8 cellular contexts compared by ENCODE assay signal in the genomic region with DNA sequence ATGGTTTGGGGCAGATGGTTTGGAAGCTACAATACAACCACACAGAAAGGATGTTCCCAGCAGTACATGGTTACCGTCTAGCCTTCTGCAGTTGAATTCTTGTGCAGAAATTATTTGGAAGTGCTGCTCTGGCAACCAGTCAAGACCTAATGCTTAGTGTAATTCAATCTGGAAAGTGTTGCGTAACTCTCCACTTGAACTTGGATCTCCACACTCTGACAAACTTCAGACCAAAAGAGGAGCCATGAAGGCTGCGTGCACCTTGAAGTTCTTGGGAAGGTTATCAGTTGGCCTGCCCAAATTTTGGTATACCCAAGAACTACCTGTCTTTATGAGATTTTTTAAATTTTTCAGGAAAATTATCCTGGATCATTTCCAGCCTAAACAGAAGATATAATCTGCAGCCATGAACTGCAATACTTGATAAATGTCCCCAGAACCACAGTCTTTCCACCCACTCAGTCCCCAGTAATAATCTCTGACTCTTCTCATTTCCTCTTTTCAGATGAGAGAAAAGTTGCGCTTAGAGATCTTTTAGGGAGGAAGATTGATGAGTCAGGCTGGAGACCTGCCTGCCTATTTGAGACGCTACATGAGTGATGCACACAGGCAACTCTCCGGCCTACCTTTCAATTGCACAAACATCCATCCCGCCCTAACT.
DNase-seq lines count a peak whose midpoint lies in the region; ATAC-seq and TF ChIP-seq lines count a peak whose summit lies in the region.

No MANE protein-coding gene starts in this region.

- ATAC-seq in HG03460 (IDR thresholded peaks at IDR 0.05; ENCODE audit: unreplicated experiment): peak; percentile 83

- H3K36me3 ChIP-seq in adrenal gland (replicated peaks in 1 of 2) (no peaks in the 10 kb centered on the region), mucosa of rectum (ENCODE audit: control insufficient read depth in 2 of 2, insufficient read depth in 2 of 2, low read length in 2 of 2) (no peaks in the 10 kb centered on the region), WERI-Rb-1 (no peaks in the 10 kb centered on the region; the same call in 1 of the 2 replicates)

- TF ChIP-seq POLR2A in adrenal gland (IDR thresholded peaks at IDR 0.05): no peak

- H3K4me3 ChIP-seq in adrenal gland: no peak overlapping the region
- H3K4me3 ChIP-seq in mucosa of rectum (ENCODE audit: low read length in 2 of 2): no peak overlapping the region
- H3K4me3 ChIP-seq in WERI-Rb-1 (ENCODE audit: low read depth, low read length): no peak overlapping the region

- WGBS in adrenal gland, 4 donors: 68 to 75% (median 74%) methylated on average over 6 to 7 of the region's 7 CpGs

- TF ChIP-seq CTCF in adrenal gland (IDR thresholded peaks at IDR 0.05) (no peak), WERI-Rb-1 (IDR thresholded peaks at IDR 0.05; ENCODE audit: low read depth, low read length) (no peak)

- peak; percentile 19 for DNase-seq in NCI-H1694 treated with DMSO at 0.1 percent for 48 hours (lab: John Stamatoyannopoulos, UW)
- no peak for DNase-seq in NCI-H1694 (lab: John Stamatoyannopoulos, UW)
- DNase-seq in adrenal gland: peak in 5 of 7 donors; percentile 29 to 49 (median 46)
- DNase-seq in WERI-Rb-1: no peak
- no peak for DNase-seq in DMS114 treated with DMSO at 0.1 percent for 48 hours (lab: John Stamatoyannopoulos, UW; ENCODE audit: unreplicated experiment)
- DNase-seq in 8988T: no peak

- intact Hi-C loops in adrenal gland (cut with DNase I): no loop called here

- H3K9me3 ChIP-seq in adrenal gland (replicated peaks in 1 of 3): no peaks in the 10 kb centered on the region
- no peaks in the 10 kb centered on the region for H3K9me3 ChIP-seq in mucosa of rectum (ENCODE audit: control insufficient read depth in 2 of 2, low read length in 2 of 2)
- H3K9me3 ChIP-seq in WERI-Rb-1 (ENCODE audit: severe bottlenecking): no peaks in the 10 kb centered on the region

- H3K4me1 ChIP-seq in adrenal gland (replicated peaks in 1 of 2) (peaks cover 0 to 3% of the 10 kb centered on the region in 2 donors), mucosa of rectum (ENCODE audit: control insufficient read depth in 2 of 2, insufficient read depth in 2 of 2, low read length in 2 of 2) (no peaks in the 10 kb centered on the region)

- no peak overlapping the region for H3K9ac ChIP-seq in mucosa of rectum (ENCODE audit: low read depth in 1 of 2, low read length in 2 of 2)

- peak overlapping the region in 2 of 5 donors; percentile 7 to 49 for H3K27ac ChIP-seq in adrenal gland
- H3K27ac ChIP-seq in mucosa of rectum (ENCODE audit: low read depth in 2 of 2, low read length in 2 of 2): peak overlapping the region; percentile 35 to 55
- H3K27ac ChIP-seq in WERI-Rb-1: no peak overlapping the region

- H3K27me3 ChIP-seq in adrenal gland (no peaks in the 10 kb centered on the region), mucosa of rectum (ENCODE audit: control insufficient read depth in 2 of 2, insufficient read depth in 2 of 2, low read length in 2 of 2) (no peaks in the 10 kb centered on the region), WERI-Rb-1 (ENCODE audit: insufficient read depth, low read depth, severe bottlenecking) (no peaks in the 10 kb centered on the region)

Comparison
In these comparisons a context has a peak if more than half of its experiments do, and no peak if none do; other contexts are left out.
1. DNase-seq: peak in NCI-H1694 treated with DMSO at 0.1 percent for 48 hours (single experiment) and adrenal gland (5 of 7); none in NCI-H1694 (single experiment), WERI-Rb-1 (single experiment), DMS114 treated with DMSO at 0.1 percent for 48 hours (single experiment) and 8988T (single experiment).